8 cellular contexts compared by ENCODE assay signal in genomic region chr15:38072507-38073277, GRCh38.
DNase-seq lines count a peak whose midpoint lies in the region; ATAC-seq and TF ChIP-seq lines count a peak whose summit lies in the region.

No MANE protein-coding gene starts in this region.

- intact Hi-C loops in stomach (cut with DNase I; ENCODE audit: low total_unique reads), result no loop called here

- no peaks in the 10 kb centered on the region for H3K36me3 Mint-ChIP-seq in T-cell

- no peak for TF ChIP-seq POLR2A in stomach (IDR thresholded peaks at IDR 0.05)

- H3K9ac ChIP-seq in HUES64 (ENCODE audit: low read depth, low read length) (peak overlapping the region; percentile 86), liver (ENCODE audit: low read depth in 1 of 2, low read length in 2 of 2) (peak overlapping the region; percentile 22 to 45)

- peak; percentile 28 for DNase-seq in NCI-H2171 treated with DMSO at 0.1 percent for 48 hours (lab: John Stamatoyannopoulos, UW)
- DNase-seq in NCI-H2171 (lab: John Stamatoyannopoulos, UW), result no peak
- DNase-seq in T-cell, result peak in 4 of 34 experiments; percentile 1 to 3 (median 2)
- DNase-seq in stomach, result peak; percentile 57

- H3K4me3 ChIP-seq in HUES64 (ENCODE audit: low read length) (peak overlapping the region; percentile 65), ectodermal cell (ENCODE audit: insufficient read depth, low read depth, low read length) (peak overlapping the region; percentile 51), liver (ENCODE audit: low read depth in 1 of 3, low read length in 3 of 3) (peak overlapping the region; percentile 5 to 76 (median 63)), stomach (peak overlapping the region; percentile 49 to 55 (median 50))

- H3K9me3 ChIP-seq in HUES64 (ENCODE audit: insufficient read depth, low read depth, low read length) (no peaks in the 10 kb centered on the region), ectodermal cell (ENCODE audit: control insufficient read depth, low read length) (no peaks in the 10 kb centered on the region), liver (ENCODE audit: control insufficient read depth in 4 of 4, low read length in 3 of 4) (no peaks in the 10 kb centered on the region), stomach (no peaks in the 10 kb centered on the region)

- H3K27me3 ChIP-seq in HUES64 (ENCODE audit: insufficient read depth, low read length), result peaks cover 68% of the 10 kb centered on the region
- peaks cover 24% of the 10 kb centered on the region for H3K27me3 ChIP-seq in ectodermal cell (ENCODE audit: control insufficient read depth, insufficient read depth, low read length, poor library complexity, severe bottlenecking)
- no peaks in the 10 kb centered on the region for H3K27me3 ChIP-seq in liver (ENCODE audit: control insufficient read depth in 4 of 4, insufficient read depth in 4 of 4, low read length in 3 of 4)
- no peaks in the 10 kb centered on the region for H3K27me3 ChIP-seq in stomach

- no peaks in the 10 kb centered on the region for H3K9me3 Mint-ChIP-seq in T-cell

- under 1% methylated on average over 54 of the region's 54 CpGs for WGBS in HUES64
- WGBS in ectodermal cell, 2 experiments, result 0% methylated on average over 54 of the region's 54 CpGs
- 2% methylated on average over 54 of the region's 54 CpGs for WGBS in liver
- WGBS in stomach, 5 donors, result 1 to 5% (median 1%) methylated on average over 25 to 54 of the region's 54 CpGs

- H3K36me3 ChIP-seq in HUES64 (ENCODE audit: insufficient read depth, low read length) (no peaks in the 10 kb centered on the region), ectodermal cell (ENCODE audit: control insufficient read depth, insufficient read depth, low read length) (no peaks in the 10 kb centered on the region), liver (ENCODE audit: control insufficient read depth in 4 of 4, insufficient read depth in 3 of 4, low read depth in 1 of 4, low read length in 3 of 4) (no peaks in the 10 kb centered on the region), stomach (no peaks in the 10 kb centered on the region)

- CTCF ChIA-PET in T-cell (lab: Charles Lee), result no interaction called here

- peak; percentile 51 for ATAC-seq in GM21717 (IDR thresholded peaks at IDR 0.05; ENCODE audit: unreplicated experiment)
- peak in 3 of 4 experiments; percentile 22 to 44 (median 36) for ATAC-seq in T-cell (replicated peaks in 1 of 4)

- no peak overlapping the region for H3K27ac Mint-ChIP-seq in T-cell

- H3K4me1 ChIP-seq in HUES64 (ENCODE audit: insufficient read depth, low read length), result peaks cover 44% of the 10 kb centered on the region
- H3K4me1 ChIP-seq in ectodermal cell (ENCODE audit: control insufficient read depth, insufficient read depth, low read length), result peaks cover 60% of the 10 kb centered on the region
- H3K4me1 ChIP-seq in liver (ENCODE audit: control insufficient read depth in 4 of 4, insufficient read depth in 4 of 4, low read length in 3 of 4), result peaks cover 0 to 12% (median 4%) of the 10 kb centered on the region in 4 donors
- peaks cover 27 to 53% (median 38%) of the 10 kb centered on the region in 4 donors for H3K4me1 ChIP-seq in stomach

- H3K27ac ChIP-seq in HUES64 (ENCODE audit: low read depth, low read length) (peak overlapping the region; percentile 90), ectodermal cell (ENCODE audit: insufficient read depth, low read depth, low read length, poor library complexity, severe bottlenecking) (peak overlapping the region; percentile 99), liver (ENCODE audit: low read depth in 1 of 2, low read length in 2 of 2) (peak overlapping the region; percentile 71 to 75), stomach (peak overlapping the region; percentile 81 to 93 (median 86))

- POLR2A ChIA-PET in T-cell (lab: Charles Lee), result no interaction called here

- TF ChIP-seq EP300 in stomach (IDR thresholded peaks at IDR 0.05), result no peak

- H3K27me3 Mint-ChIP-seq in T-cell, result peaks cover 45 to 62% of the 10 kb centered on the region in 2 donors

- peak overlapping the region; percentile 47 to 60 (median 60) for H3K4me3 Mint-ChIP-seq in T-cell

- TF ChIP-seq CTCF in liver (IDR thresholded peaks at IDR 0.05; ENCODE audit: low read depth, low read length, missing input control) (no peak), stomach (IDR thresholded peaks at IDR 0.05) (peak in 1 of 7 experiments; percentile 8)

- peaks cover 5 to 29% (median 24%) of the 10 kb centered on the region in 3 donors for H3K4me1 Mint-ChIP-seq in T-cell

- TF ChIP-seq RAD21 in liver (IDR thresholded peaks at IDR 0.05), result peak; percentile 32 to 42

TF ChIP-seq in liver, 16 proteins besides CTCF, POLR2A, EP300 and RAD21:
- TF ChIP-seq TAF1 (conservative IDR thresholded peaks at IDR 0.05) (no peak), FOXA1 (IDR thresholded peaks at IDR 0.05) (no peak), FOXA2 (IDR thresholded peaks at IDR 0.05) (no peak), JUND (IDR thresholded peaks at IDR 0.05) (no peak), EGR1 (IDR thresholded peaks at IDR 0.05; ENCODE audit: low read depth in 2 of 2) (no peak), ATF3 (IDR thresholded peaks at IDR 0.05) (no peak), MAX (IDR thresholded peaks at IDR 0.05) (no peak), GABPA (IDR thresholded peaks at IDR 0.05 in 1 of 2, conservative IDR thresholded peaks at IDR 0.05 in 1 of 2) (no peak), RXRA (IDR thresholded peaks at IDR 0.05) (no peak), YY1 (IDR thresholded peaks at IDR 0.05) (no peak), HNF4G (IDR thresholded peaks at IDR 0.05) (no peak), NR2F2 (IDR thresholded peaks at IDR 0.05) (no peak), HNF4A (conservative IDR thresholded peaks at IDR 0.05) (no peak), SP1 (IDR thresholded peaks at IDR 0.05) (no peak)
- TF ChIP-seq, protein P1, sequence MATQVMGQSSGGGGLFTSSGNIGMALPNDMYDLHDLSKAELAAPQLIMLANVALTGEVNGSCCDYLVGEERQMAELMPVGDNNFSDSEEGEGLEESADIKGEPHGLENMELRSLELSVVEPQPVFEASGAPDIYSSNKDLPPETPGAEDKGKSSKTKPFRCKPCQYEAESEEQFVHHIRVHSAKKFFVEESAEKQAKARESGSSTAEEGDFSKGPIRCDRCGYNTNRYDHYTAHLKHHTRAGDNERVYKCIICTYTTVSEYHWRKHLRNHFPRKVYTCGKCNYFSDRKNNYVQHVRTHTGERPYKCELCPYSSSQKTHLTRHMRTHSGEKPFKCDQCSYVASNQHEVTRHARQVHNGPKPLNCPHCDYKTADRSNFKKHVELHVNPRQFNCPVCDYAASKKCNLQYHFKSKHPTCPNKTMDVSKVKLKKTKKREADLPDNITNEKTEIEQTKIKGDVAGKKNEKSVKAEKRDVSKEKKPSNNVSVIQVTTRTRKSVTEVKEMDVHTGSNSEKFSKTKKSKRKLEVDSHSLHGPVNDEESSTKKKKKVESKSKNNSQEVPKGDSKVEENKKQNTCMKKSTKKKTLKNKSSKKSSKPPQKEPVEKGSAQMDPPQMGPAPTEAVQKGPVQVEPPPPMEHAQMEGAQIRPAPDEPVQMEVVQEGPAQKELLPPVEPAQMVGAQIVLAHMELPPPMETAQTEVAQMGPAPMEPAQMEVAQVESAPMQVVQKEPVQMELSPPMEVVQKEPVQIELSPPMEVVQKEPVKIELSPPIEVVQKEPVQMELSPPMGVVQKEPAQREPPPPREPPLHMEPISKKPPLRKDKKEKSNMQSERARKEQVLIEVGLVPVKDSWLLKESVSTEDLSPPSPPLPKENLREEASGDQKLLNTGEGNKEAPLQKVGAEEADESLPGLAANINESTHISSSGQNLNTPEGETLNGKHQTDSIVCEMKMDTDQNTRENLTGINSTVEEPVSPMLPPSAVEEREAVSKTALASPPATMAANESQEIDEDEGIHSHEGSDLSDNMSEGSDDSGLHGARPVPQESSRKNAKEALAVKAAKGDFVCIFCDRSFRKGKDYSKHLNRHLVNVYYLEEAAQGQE (IDR thresholded peaks at IDR 0.05), result no peak
- TF ChIP-seq, protein P2, sequence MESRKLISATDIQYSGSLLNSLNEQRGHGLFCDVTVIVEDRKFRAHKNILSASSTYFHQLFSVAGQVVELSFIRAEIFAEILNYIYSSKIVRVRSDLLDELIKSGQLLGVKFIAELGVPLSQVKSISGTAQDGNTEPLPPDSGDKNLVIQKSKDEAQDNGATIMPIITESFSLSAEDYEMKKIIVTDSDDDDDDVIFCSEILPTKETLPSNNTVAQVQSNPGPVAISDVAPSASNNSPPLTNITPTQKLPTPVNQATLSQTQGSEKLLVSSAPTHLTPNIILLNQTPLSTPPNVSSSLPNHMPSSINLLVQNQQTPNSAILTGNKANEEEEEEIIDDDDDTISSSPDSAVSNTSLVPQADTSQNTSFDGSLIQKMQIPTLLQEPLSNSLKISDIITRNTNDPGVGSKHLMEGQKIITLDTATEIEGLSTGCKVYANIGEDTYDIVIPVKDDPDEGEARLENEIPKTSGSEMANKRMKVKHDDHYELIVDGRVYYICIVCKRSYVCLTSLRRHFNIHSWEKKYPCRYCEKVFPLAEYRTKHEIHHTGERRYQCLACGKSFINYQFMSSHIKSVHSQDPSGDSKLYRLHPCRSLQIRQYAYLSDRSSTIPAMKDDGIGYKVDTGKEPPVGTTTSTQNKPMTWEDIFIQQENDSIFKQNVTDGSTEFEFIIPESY (IDR thresholded peaks at IDR 0.05), result no peak
